Comparison of ENCODE assay signal across 20 cellular contexts in genomic region chr15:70197945-70198361, GRCh38.
DNase-seq lines count a peak whose midpoint lies in the region; ATAC-seq, FAIRE-seq and TF ChIP-seq lines count a peak whose summit lies in the region.
"Had no signal": no experiment of that assay in that cellular context is flagged by ENCODE, and none has a peak within 500 bp of the region (broad histone marks: within the 10 kb centered on the region; RNA-seq: fewer than 3 reads in every experiment).

No MANE protein-coding gene starts in this region.

- CTCF ChIA-PET in PC-9 (lab: Charles Lee) = interaction anchor here (0.6 to 0.8 kb wide), 3 partner anchors 165 to 1546 kb away, joined by 4 to 25 read pairs (median 15); no protein-coding TSS in a partner anchor

- H3K9me3 Mint-ChIP-seq in stimulated activated effector memory CD8-positive, alpha-beta T cell treated with anti-CD3 and anti-CD28 coated beads, Interleukin-12 subunit alpha, Interleukin-12 subunit beta, amount 100 ng/mL, for 72 hours = no peaks in the 10 kb centered on the region
- no peaks in the 10 kb centered on the region for H3K9me3 Mint-ChIP-seq in glutamatergic neuron (ENCODE audit: unreplicated experiment)
- H3K9me3 Mint-ChIP-seq: activated CD4-positive, alpha-beta T cell treated with anti-CD3 and anti-CD28 coated beads, Interleukin-2, amount 10 ng/mL, durations not matched to agents 7 days and 5 days; activated naive CD4-positive, alpha-beta T cell treated with anti-CD3 and anti-CD28 coated beads, Interleukin-2, amount 50 U/mL, for 24 hours; dendritic cell treated with granulocyte-macrophage colony-stimulating factor and Interleukin-4, amounts not matched to agents 40 ng/mL and 50 ng/mL, for 4 days; HFFc6 had no signal

- H3K4me1 ChIP-seq in PC-9 (replicated peaks; ENCODE audit: insufficient read depth) (peaks cover 53% of the 10 kb centered on the region), keratinocyte (ENCODE audit: control insufficient read depth, extremely low read depth, insufficient read depth, low read length) (peaks cover 56% of the 10 kb centered on the region)

- H3K4me3 ChIP-seq in PC-9 (no peak overlapping the region), keratinocyte (ENCODE audit: control insufficient read depth in 2 of 3, extremely low read depth in 1 of 3, insufficient read depth in 2 of 3, low read depth in 1 of 3, low read length in 3 of 3) (peak overlapping the region in 1 of 3 experiments; percentile 10)
- H3K4me3 ChIP-seq: body of pancreas, mucosa of descending colon, thoracic aorta had no signal

- no peaks in the 10 kb centered on the region for H3K36me3 Mint-ChIP-seq in stimulated activated effector memory CD8-positive, alpha-beta T cell treated with anti-CD3 and anti-CD28 coated beads, Interleukin-12 subunit alpha, Interleukin-12 subunit beta, amount 100 ng/mL, for 72 hours
- no peaks in the 10 kb centered on the region for H3K36me3 Mint-ChIP-seq in glutamatergic neuron (ENCODE audit: unreplicated experiment)
- H3K36me3 Mint-ChIP-seq: activated naive CD4-positive, alpha-beta T cell treated with anti-CD3 and anti-CD28 coated beads, Interleukin-2, amount 50 U/mL, for 24 hours had no signal

- H3K9ac ChIP-seq in keratinocyte (ENCODE audit: control insufficient read depth, extremely low read depth, insufficient read depth, low read length) = peak overlapping the region; percentile 76

- H3K79me2 ChIP-seq in PC-9 (ENCODE audit: low read depth) (no peaks in the 10 kb centered on the region), keratinocyte (ENCODE audit: control insufficient read depth, insufficient read depth, low read length) (no peaks in the 10 kb centered on the region)

- no peaks in the 10 kb centered on the region for H4K20me1 ChIP-seq in PC-9 (ENCODE audit: insufficient read depth)
- no peaks in the 10 kb centered on the region for H4K20me1 ChIP-seq in keratinocyte (ENCODE audit: control insufficient read depth, extremely low read depth, insufficient read depth, low read length)

- H3K27ac Mint-ChIP-seq in stimulated activated effector memory CD8-positive, alpha-beta T cell treated with anti-CD3 and anti-CD28 coated beads, Interleukin-12 subunit alpha, Interleukin-12 subunit beta, amount 100 ng/mL, for 72 hours = peak overlapping the region; percentile 11
- no peak overlapping the region for H3K27ac Mint-ChIP-seq in glutamatergic neuron (ENCODE audit: unreplicated experiment)
- H3K27ac Mint-ChIP-seq: activated CD4-positive, alpha-beta T cell treated with anti-CD3 and anti-CD28 coated beads, Interleukin-2, amount 10 ng/mL, durations not matched to agents 7 days and 5 days; activated naive CD4-positive, alpha-beta T cell treated with anti-CD3 and anti-CD28 coated beads, Interleukin-2, amount 50 U/mL, for 24 hours; dendritic cell treated with granulocyte-macrophage colony-stimulating factor and Interleukin-4, amounts not matched to agents 40 ng/mL and 50 ng/mL, for 4 days; HFFc6 had no signal

- H3K36me3 ChIP-seq in PC-9 (ENCODE audit: low read depth) (no peaks in the 10 kb centered on the region), keratinocyte (ENCODE audit: control insufficient read depth in 2 of 2, extremely low read depth in 1 of 2, insufficient read depth in 2 of 2, low read length in 2 of 2) (no peaks in the 10 kb centered on the region)
- H3K36me3 ChIP-seq: thoracic aorta had no signal

- no peaks in the 10 kb centered on the region for H3K27me3 Mint-ChIP-seq in glutamatergic neuron (ENCODE audit: unreplicated experiment)
- H3K27me3 Mint-ChIP-seq: activated naive CD4-positive, alpha-beta T cell treated with anti-CD3 and anti-CD28 coated beads, Interleukin-2, amount 50 U/mL, for 24 hours had no signal

- POLR2A ChIA-PET in PC-9 (lab: Charles Lee; ENCODE audit: unreplicated experiment) = interaction anchor here (0.5 to 0.7 kb wide), 3 partner anchors 99 to 1140 kb away, joined by 3 to 10 read pairs (median 4); no protein-coding TSS in a partner anchor

- peak overlapping the region; percentile 52 for H3K4me2 ChIP-seq in PC-9
- H3K4me2 ChIP-seq in keratinocyte (ENCODE audit: control insufficient read depth, extremely low read depth, insufficient read depth, low read depth, low read length) = peak overlapping the region; percentile 79

- H3F3A ChIP-seq in PC-9 (ENCODE audit: insufficient read depth, low read depth) = peaks cover 35% of the 10 kb centered on the region

- no peak for DNase-seq in HTR-8/SVneo (ENCODE audit: insufficient read length, low spot score)
- DNase-seq in PC-9 = peak; percentile 83 to 86
- peak; percentile 68 for DNase-seq in keratinocyte (ENCODE audit: low read depth, low spot score)
- DNase-seq in stimulated activated effector memory CD8-positive, alpha-beta T cell treated with anti-CD3 and anti-CD28 coated beads, Interleukin-12 subunit alpha, Interleukin-12 subunit beta, amount 100 ng/mL, for 72 hours (ENCODE audit: low spot score in 2 of 2) = no peak
- no peak for DNase-seq in glutamatergic neuron
- DNase-seq: activated CD4-positive, alpha-beta T cell treated with anti-CD3 and anti-CD28 coated beads, Interleukin-2, amount 10 ng/mL, durations not matched to agents 7 days and 5 days; activated T-cell treated with anti-CD3 and anti-CD28 coated beads for 4 hours; C1 segment of cervical spinal cord; HFFc6; mucosa of descending colon; NCI-H1417; nucleus accumbens; stimulated activated CD4-positive, alpha-beta T cell treated with anti-CD3 and anti-CD28 coated beads, Interleukin-4, amount 100 ng/mL, for 4 hours had no signal

- H3K9me2 ChIP-seq in PC-9 (ENCODE audit: insufficient read depth) = no peaks in the 10 kb centered on the region

- H3K9me3 ChIP-seq in PC-9 (ENCODE audit: insufficient read depth, low read depth) (no peaks in the 10 kb centered on the region), keratinocyte (ENCODE audit: control insufficient read depth, low read depth, low read length) (no peaks in the 10 kb centered on the region)
- H3K9me3 ChIP-seq: body of pancreas, mucosa of descending colon, thoracic aorta had no signal

- H3K27me3 ChIP-seq in PC-9 (ENCODE audit: insufficient read depth, low read depth) = no peaks in the 10 kb centered on the region
- H3K27me3 ChIP-seq in keratinocyte (ENCODE audit: control insufficient read depth, extremely low read depth, insufficient read depth, low read length) = peaks cover 11% of the 10 kb centered on the region
- H3K27me3 ChIP-seq: body of pancreas had no signal

- BruUV-seq in PC-9 (replicated peaks; lab: Mats Ljungman, UMichigan) = no TSS peak

- H2AFZ ChIP-seq in PC-9 (no peak overlapping the region), keratinocyte (ENCODE audit: control insufficient read depth, low read length) (no peak overlapping the region)

- H3K27ac ChIP-seq in PC-9 (peak overlapping the region; percentile 85), keratinocyte (ENCODE audit: control insufficient read depth, insufficient read depth, low read length) (peak overlapping the region; percentile 96)
- H3K27ac ChIP-seq: thoracic aorta had no signal

- no peak overlapping the region for H3K4me3 Mint-ChIP-seq in stimulated activated effector memory CD8-positive, alpha-beta T cell treated with anti-CD3 and anti-CD28 coated beads, Interleukin-12 subunit alpha, Interleukin-12 subunit beta, amount 100 ng/mL, for 72 hours
- no peak overlapping the region for H3K4me3 Mint-ChIP-seq in glutamatergic neuron (ENCODE audit: unreplicated experiment)
- H3K4me3 Mint-ChIP-seq: activated CD4-positive, alpha-beta T cell treated with anti-CD3 and anti-CD28 coated beads, Interleukin-2, amount 10 ng/mL, durations not matched to agents 7 days and 5 days; activated naive CD4-positive, alpha-beta T cell treated with anti-CD3 and anti-CD28 coated beads, Interleukin-2, amount 50 U/mL, for 24 hours; dendritic cell treated with granulocyte-macrophage colony-stimulating factor and Interleukin-4, amounts not matched to agents 40 ng/mL and 50 ng/mL, for 4 days; HFFc6 had no signal

- TF ChIP-seq CTCF in PC-9 (conservative IDR thresholded peaks at IDR 0.05) (no peak), keratinocyte (optimal IDR thresholded peaks at IDR 0.05 in 1 of 3, IDR thresholded peaks at IDR 0.05 in 1 of 3, conservative IDR thresholded peaks at IDR 0.05 in 1 of 3; ENCODE audit: extremely low read depth in 1 of 3, insufficient read depth in 2 of 3, low read length in 3 of 3) (no peak), glutamatergic neuron (IDR thresholded peaks at IDR 0.05; ENCODE audit: partially characterized antibody, unreplicated experiment) (no peak)

- peak; percentile 75 for FAIRE-seq in HTR-8/SVneo (lab: Jason Lieb, UNC)
- no peak for FAIRE-seq in keratinocyte (lab: Jason Lieb, UNC)
- FAIRE-seq: TTC549 had no signal

- no peaks in the 10 kb centered on the region for H3K9me1 ChIP-seq in keratinocyte (ENCODE audit: control insufficient read depth, extremely low read depth, insufficient read depth, low read length)

- dilution Hi-C loops in keratinocyte (cut with MboI; ENCODE audit: extremely low pct_ligation_motif_present, low sequenced_read_pairs) = no loop called here

- intact Hi-C loops in PC-9 (cut with micrococcal nuclease; ENCODE audit: unreplicated experiment) = loop anchor here (1.0 to 5.0 kb wide), 9 partner anchors 45 to 717 kb away; no protein-coding TSS in a partner anchor

- peaks cover 10% of the 10 kb centered on the region for H3K4me1 Mint-ChIP-seq in stimulated activated effector memory CD8-positive, alpha-beta T cell treated with anti-CD3 and anti-CD28 coated beads, Interleukin-12 subunit alpha, Interleukin-12 subunit beta, amount 100 ng/mL, for 72 hours
- H3K4me1 Mint-ChIP-seq in glutamatergic neuron (ENCODE audit: low read depth, unreplicated experiment) = peaks cover 29% of the 10 kb centered on the region
- H3K4me1 Mint-ChIP-seq: activated CD4-positive, alpha-beta T cell treated with anti-CD3 and anti-CD28 coated beads, Interleukin-2, amount 10 ng/mL, durations not matched to agents 7 days and 5 days; activated naive CD4-positive, alpha-beta T cell treated with anti-CD3 and anti-CD28 coated beads, Interleukin-2, amount 50 U/mL, for 24 hours had no signal

- no peak for ATAC-seq in stimulated activated effector memory CD8-positive, alpha-beta T cell treated with anti-CD3 and anti-CD28 coated beads, Interleukin-12 subunit alpha, Interleukin-12 subunit beta, amount 100 ng/mL, for 72 hours
- no peak for ATAC-seq in HG03025 (IDR thresholded peaks at IDR 0.05; ENCODE audit: low FRiP score, unreplicated experiment)
- ATAC-seq in HG02588 (IDR thresholded peaks at IDR 0.05; ENCODE audit: unreplicated experiment) = no peak
- ATAC-seq: body of pancreas, mucosa of descending colon had no signal

Comparison
In these comparisons a context has a peak if more than half of its experiments do, and no peak if none do; other contexts are left out.
1. DNase-seq: peak in PC-9 (2 of 2) and keratinocyte (single experiment); none in HTR-8/SVneo (single experiment), stimulated activated effector memory CD8-positive, alpha-beta T cell treated with anti-CD3 and anti-CD28 coated beads, Interleukin-12 subunit alpha, Interleukin-12 subunit beta, amount 100 ng/mL, for 72 hours (0 of 2) and glutamatergic neuron (single experiment).